Comparison of ENCODE assay signal across 22 cellular contexts in the genomic region with DNA sequence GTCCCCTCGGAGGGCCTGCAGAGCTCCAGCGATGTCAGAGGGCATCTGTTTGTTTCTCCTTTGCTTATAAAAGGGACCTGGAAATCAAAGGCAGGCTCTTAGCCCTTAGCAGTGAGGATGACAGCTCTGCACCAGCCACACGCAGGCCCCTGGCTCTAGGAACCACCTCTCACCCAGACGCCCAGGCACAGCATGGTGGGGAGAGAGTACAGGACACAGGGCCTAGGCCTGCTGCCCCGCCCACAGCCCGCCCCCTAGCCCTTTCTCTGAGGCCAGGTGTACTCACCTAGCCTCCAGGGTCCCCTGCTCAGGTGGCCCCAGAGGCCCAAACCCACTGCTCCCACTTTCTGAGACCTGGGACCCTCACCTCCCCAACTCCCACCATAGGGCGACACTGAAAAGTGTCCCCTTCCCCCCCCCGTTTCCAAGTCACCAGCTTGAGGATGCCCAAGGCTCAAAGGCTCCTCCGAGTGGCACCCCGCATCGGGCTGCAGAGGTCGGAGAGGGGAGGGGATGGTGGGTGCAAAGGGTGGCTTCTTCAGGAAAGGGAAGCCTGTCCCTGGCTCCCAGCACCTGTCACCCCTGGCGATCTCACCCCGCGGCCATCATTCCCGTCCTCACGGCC. TPM values are rescaled to one million over a fixed set of nuclear protein-coding genes. Genes with fewer than 3 reads are reported as not detected.
DNase-seq lines count a peak whose midpoint lies in the region; ATAC-seq, FAIRE-seq and TF ChIP-seq lines count a peak whose summit lies in the region.
"Had no signal": no experiment of that assay in that cellular context is flagged by ENCODE, and none has a peak within 500 bp of the region (broad histone marks: within the 10 kb centered on the region; RNA-seq: fewer than 3 reads in every experiment).

No MANE protein-coding gene starts in this region.

- H3K4ac ChIP-seq in H1 (replicated peaks; ENCODE audit: insufficient read length, low read depth, low read length): no peak overlapping the region

- peak overlapping the region; percentile 82 for H2BK120ac ChIP-seq in H1 (replicated peaks; ENCODE audit: low read depth, low read length)

- H3K4me3 ChIP-seq in left ventricle myocardium inferior (peak overlapping the region; percentile 46), H1 (ENCODE audit: extremely low read depth in 1 of 4, insufficient read depth in 2 of 4, low read depth in 3 of 4, low read length in 4 of 4) (peak overlapping the region; percentile 64 to 87 (median 66)), thymus (ENCODE audit: low read length) (peak overlapping the region; percentile 68)
- H3K4me3 ChIP-seq: K562 had no signal

- POLR2A ChIA-PET in H1 (lab: Charles Lee; ENCODE audit: partially characterized antibody): interaction anchor here (0.6 to 1.5 kb wide), 2 partner anchors 17 to 494 kb away, joined by 3 to 5 read pairs; no protein-coding TSS in a partner anchor

- peak overlapping the region; percentile 39 for H4K5ac ChIP-seq in H1 (ENCODE audit: insufficient read length, low read depth, low read length)

- intact Hi-C loops in left ventricle myocardium inferior (cut with micrococcal nuclease) (no loop called here), Right ventricle myocardium superior (cut with DNase I) (no loop called here)

- peak overlapping the region; percentile 96; the same call in 1 of the 2 replicates for H3K18ac ChIP-seq in H1 (ENCODE audit: extremely low read depth, low read length)

- H4K20me1 ChIP-seq in H1 (replicated peaks in 1 of 2; ENCODE audit: control insufficient read depth in 1 of 2, insufficient read depth in 2 of 2, low read length in 2 of 2): no peaks in the 10 kb centered on the region

- H3K14ac ChIP-seq in H1 (ENCODE audit: insufficient read length): no peak overlapping the region

- H2BK15ac ChIP-seq in H1 (ENCODE audit: low read length): peak overlapping the region; percentile 98; the same call in 1 of the 2 replicates

- H3K79me2 ChIP-seq in H1 (ENCODE audit: control insufficient read depth in 1 of 2, insufficient read depth in 2 of 2, low read length in 2 of 2): no peaks in the 10 kb centered on the region

- H3K9ac ChIP-seq in H1 (replicated peaks in 1 of 4; ENCODE audit: extremely low read depth in 1 of 4, low read depth in 3 of 4, low read length in 3 of 4): peak overlapping the region in 2 of 4 experiments; percentile 14 to 34; a peak in 1 of 7 replicates

- 9% methylated on average over 15 of the region's 17 CpGs; no CpG with 5 or more reads in 1 of the 2 experiments for WGBS in H1 (ENCODE audit: extremely low coverage in 1 of 2, insufficient coverage in 1 of 2, insufficient read length in 1 of 2, insufficient replicate concordance in 2 of 2, low coverage in 1 of 2, low lambda C conversion rate in 2 of 2, missing lambda C conversion rate in 1 of 2), 2 experiments
- 80% methylated on average over 17 of the region's 17 CpGs for WGBS in thymus

- ATAC-seq in Right ventricle myocardium superior (ENCODE audit: poor library complexity) (no peak), GM19452 (IDR thresholded peaks at IDR 0.05; ENCODE audit: unreplicated experiment) (no peak)
- ATAC-seq: K562 had no signal

- H3K56ac ChIP-seq in H1 (replicated peaks; ENCODE audit: insufficient read length, low read depth, low read length): no peak overlapping the region

- H4K8ac ChIP-seq in H1 (ENCODE audit: extremely low read depth, insufficient read depth, low read length): no peak overlapping the region

- H2BK20ac ChIP-seq in H1 (ENCODE audit: low read length): no peak overlapping the region

- TF ChIP-seq CTCF in left ventricle myocardium inferior (IDR thresholded peaks at IDR 0.05; ENCODE audit: borderline replicate concordance) (no peak), H1 (IDR thresholded peaks at IDR 0.05; ENCODE audit: control extremely low read depth in 1 of 3, insufficient read depth in 1 of 3, low read depth in 1 of 3, low read length in 3 of 3) (no peak)

- peaks cover 98% of the 10 kb centered on the region for H3K27me3 ChIP-seq in left ventricle myocardium inferior (ENCODE audit: low read depth)
- H3K27me3 ChIP-seq in H1 (replicated peaks in 1 of 4; ENCODE audit: control insufficient read depth in 3 of 4, extremely low read depth in 1 of 4, insufficient read depth in 3 of 4, low read length in 3 of 4): peaks cover 2 to 24% (median 14%) of the 10 kb centered on the region in 4 experiments
- H3K27me3 ChIP-seq in thymus (ENCODE audit: control insufficient read depth, insufficient read depth): peaks cover 32% of the 10 kb centered on the region

- no peak for FAIRE-seq in H1 (lab: Jason Lieb, UNC)
- FAIRE-seq: K562, keratinocyte had no signal

- H2BK5ac ChIP-seq in H1 (ENCODE audit: low read depth, low read length): no peak overlapping the region; the same call in 1 of the 2 replicates

- no peak for TF ChIP-seq EP300 in H1 (IDR thresholded peaks at IDR 0.05; ENCODE audit: borderline replicate concordance in 1 of 2, low read depth in 2 of 2, low read length in 2 of 2)

- H3K23ac ChIP-seq in H1 (ENCODE audit: insufficient read length): no peak overlapping the region

- H3K79me1 ChIP-seq in H1 (ENCODE audit: low read depth, low read length): no peaks in the 10 kb centered on the region

- peak overlapping the region; percentile 84; the same call in 1 of the 2 replicates for H2BK12ac ChIP-seq in H1 (ENCODE audit: low read depth, low read length)

- peak overlapping the region; percentile 55 to 95 for H3K4me2 ChIP-seq in H1 (ENCODE audit: insufficient read depth in 1 of 2, low read depth in 2 of 2, low read length in 2 of 2)

- no peak; a peak in 1 of 4 replicates for TF ChIP-seq RAD21 in H1 (IDR thresholded peaks at IDR 0.05 in 1 of 2, conservative IDR thresholded peaks at IDR 0.05 in 1 of 2; ENCODE audit: low read depth in 2 of 2, low read length in 2 of 2)

- no peak overlapping the region for H3K27ac ChIP-seq in left ventricle myocardium inferior (replicated peaks)
- no peak overlapping the region for H3K27ac ChIP-seq in H1 (ENCODE audit: low read depth, low read length)
- H3K27ac ChIP-seq in thymus (ENCODE audit: low read depth): no peak overlapping the region
- H3K27ac ChIP-seq: esophagus muscularis mucosa, RWPE1 had no signal

- H2AK5ac ChIP-seq in H1 (ENCODE audit: low read depth, low read length): no peak overlapping the region

- CTCF ChIA-PET in H1 (lab: Charles Lee; ENCODE audit: partially characterized antibody): interaction anchor here (0.7 to 3.0 kb wide), 8 partner anchors 9 to 212 kb away, joined by 3 to 14 read pairs (median 6); no protein-coding TSS in a partner anchor

- no peak for TF ChIP-seq POLR2A in H1 (IDR thresholded peaks at IDR 0.05; ENCODE audit: control extremely low read depth in 1 of 2, low read depth in 2 of 2, low read length in 2 of 2)

- no peak for DNase-seq in left ventricle myocardium inferior
- no peak for DNase-seq in Right ventricle myocardium superior
- DNase-seq in H1 (ENCODE audit: low read depth in 1 of 2, low spot score in 2 of 2): peak in 1 of 2 experiments; percentile 76
- DNase-seq in mesenteric fat pad (ENCODE audit: low spot score): peak; percentile 80
- no peak for DNase-seq in SIG-M5 (lab: John Stamatoyannopoulos, UW)
- no peak for DNase-seq in stimulated activated CD4-positive, alpha-beta T cell treated with anti-CD3 and anti-CD28 coated beads, Interleukin-15, amount 100 ng/mL, for 24 hours
- DNase-seq: activated naive CD4-positive, alpha-beta T cell; effector CD8-positive, alpha-beta T cell; HFFc6; mesenchymal stem cell; NCI-H187 treated with DMSO at 0.1 percent for 48 hours; SW 1271 had no signal

- H3K9me3 ChIP-seq in left ventricle myocardium inferior (replicated peaks): no peaks in the 10 kb centered on the region
- H3K9me3 ChIP-seq in H1 (ENCODE audit: insufficient read depth in 2 of 2, low read depth in 1 of 2, low read length in 1 of 2): no peaks in the 10 kb centered on the region
- H3K9me3 ChIP-seq in thymus (ENCODE audit: control insufficient read depth): no peaks in the 10 kb centered on the region
- H3K9me3 ChIP-seq: esophagus muscularis mucosa had no signal

- H3K4me1 ChIP-seq in left ventricle myocardium inferior: peaks cover 11% of the 10 kb centered on the region
- H3K4me1 ChIP-seq in H1 (replicated peaks in 1 of 4; ENCODE audit: control insufficient read depth in 3 of 4, insufficient read depth in 4 of 4, low read length in 3 of 4): peaks cover 0 to 6% (median 3%) of the 10 kb centered on the region in 4 experiments; a peak in 5 of 7 replicates
- peaks cover 6% of the 10 kb centered on the region for H3K4me1 ChIP-seq in thymus (ENCODE audit: control insufficient read depth, insufficient read depth, low read length)

- peak overlapping the region; percentile 27 for H4K91ac ChIP-seq in H1 (replicated peaks; ENCODE audit: insufficient read length, low read length)

- no peaks in the 10 kb centered on the region for H3K36me3 ChIP-seq in left ventricle myocardium inferior
- no peaks in the 10 kb centered on the region for H3K36me3 ChIP-seq in H1 (ENCODE audit: control insufficient read depth in 2 of 4, insufficient read depth in 4 of 4, low read length in 3 of 4)
- no peaks in the 10 kb centered on the region for H3K36me3 ChIP-seq in thymus (ENCODE audit: control insufficient read depth, insufficient read depth)
- H3K36me3 ChIP-seq: esophagus muscularis mucosa had no signal

- peaks cover 11% of the 10 kb centered on the region; the same call in 1 of the 2 replicates for H3K23me2 ChIP-seq in H1 (ENCODE audit: low read depth, low read length)

- peak overlapping the region; percentile 93; the same call in 1 of the 2 replicates for H2AFZ ChIP-seq in H1 (ENCODE audit: low read length)

RNA-seq across cellular contexts. Expression of a gene that starts 0.7 kb away (rescaled TPM):
- 0.05 TPM for total RNA-seq in left ventricle myocardium inferior
- 0.22 TPM for total RNA-seq in Right ventricle myocardium superior
- total RNA-seq in H1 (2021; fragmentation: NEBNext Ultra II Directional; extraction: Animal tissue kit (Norgen Biotek cat#: 25700)): 6.7 and 7.0 TPM in 2 replicates
- 5.2 and 6.5 TPM in 2 replicates for polyA plus RNA-seq in H1 (2011; rRNA removed)
- polyA plus RNA-seq in H1 (2011; cell fraction: cytosol; rRNA removed): 5.9 TPM
- 11.2 TPM for polyA plus RNA-seq in H1 (2011; cell fraction: nucleus; rRNA removed)
- polyA plus RNA-seq in H1 (2012, experiment 1 of 2): 4.8 to 5.6 TPM (median 5.3 TPM) in 4 replicates
- 0.92 TPM for polyA plus RNA-seq in H1 (2012, experiment 2 of 2)
- 8.1 TPM for polyA plus RNA-seq in H1 (2013, experiment 1 of 2)
- polyA plus RNA-seq in H1 (2013, experiment 2 of 2): 8.1 TPM
- 11.4 and 15.2 TPM in 2 replicates for polyA minus RNA-seq in H1 (2011; rRNA and poly(A)+ RNA removed)
- 3.7 TPM for polyA minus RNA-seq in H1 (2011; cell fraction: cytosol; rRNA and poly(A)+ RNA removed)
- 5.7 TPM for polyA minus RNA-seq in H1 (2011; cell fraction: nucleus; rRNA and poly(A)+ RNA removed)
- total RNA-seq in mesenteric fat pad: 0.42 TPM
- 27.6 TPM for polyA plus RNA-seq in thymus
- total RNA-seq: HFFc6 had no signal
- polyA plus RNA-seq: keratinocyte had no signal

RNA-seq across cellular contexts. Expression of a gene that starts 42.9 kb away (rescaled TPM):
- total RNA-seq in left ventricle myocardium inferior (not detected), Right ventricle myocardium superior (not detected), mesenteric fat pad (not detected)
- not detected in 2 replicates for total RNA-seq in H1 (2021; fragmentation: NEBNext Ultra II Directional; extraction: Animal tissue kit (Norgen Biotek cat#: 25700))
- polyA plus RNA-seq in H1 (2011; rRNA removed) (not detected in 2 replicates), thymus (0.02 TPM)
- not detected for polyA plus RNA-seq in H1 (2011; cell fraction: cytosol; rRNA removed)
- not detected for polyA plus RNA-seq in H1 (2011; cell fraction: nucleus; rRNA removed)
- not detected in 4 replicates for polyA plus RNA-seq in H1 (2012, experiment 1 of 2)
- polyA plus RNA-seq in H1 (2012, experiment 2 of 2): not detected
- not detected for polyA plus RNA-seq in H1 (2013, experiment 1 of 2)
- polyA plus RNA-seq in H1 (2013, experiment 2 of 2): not detected
- polyA minus RNA-seq in H1 (2011; rRNA and poly(A)+ RNA removed): not detected in 2 replicates
- polyA minus RNA-seq in H1 (2011; cell fraction: cytosol; rRNA and poly(A)+ RNA removed): not detected
- not detected for polyA minus RNA-seq in H1 (2011; cell fraction: nucleus; rRNA and poly(A)+ RNA removed)
- total RNA-seq: aorta, cerebellum, esophagus muscularis mucosa, HFFc6, K562, NCI-H460 had no signal
- polyA plus RNA-seq: aorta, K562, keratinocyte, neural cell had no signal
